ENCODE assay signal across 16 cellular contexts in genomic region chr1:21301794-21302440, GRCh38. TPM values are rescaled to one million over a fixed set of nuclear protein-coding genes. Genes with fewer than 3 reads are reported as not detected.
DNase-seq lines count a peak whose midpoint lies in the region; ATAC-seq and TF ChIP-seq lines count a peak whose summit lies in the region.
"Had no signal": no experiment of that assay in that cellular context is flagged by ENCODE, and none has a peak within 500 bp of the region (broad histone marks: within the 10 kb centered on the region; RNA-seq: fewer than 3 reads in every experiment).

No MANE protein-coding gene starts in this region.

- TF ChIP-seq CTCF in AG04450 (IDR thresholded peaks at IDR 0.05; ENCODE audit: low read depth, low read length): no peak
- no peak for TF ChIP-seq CTCF in WTC11 (IDR thresholded peaks at IDR 0.05)
- TF ChIP-seq CTCF in mesothelial cell of epicardium (IDR thresholded peaks at IDR 0.05; ENCODE audit: unreplicated experiment): no peak

- no peak overlapping the region for H3K4me3 Mint-ChIP-seq in WTC11
- no peak overlapping the region for H3K4me3 Mint-ChIP-seq in mesothelial cell of epicardium
- H3K4me3 Mint-ChIP-seq in activated naive CD8-positive, alpha-beta T cell treated with anti-CD3 and anti-CD28 coated beads for 36 hours: no peak overlapping the region

- CTCF ChIA-PET in AG04450 (lab: Charles Lee) (interaction anchor here (0.7 kb wide), 1 partner anchor 31 kb away, joined by 3 read pairs; no protein-coding TSS in a partner anchor), HEK293T (lab: Yijun Ruan, JAX) (interaction anchor here (0.6 kb wide), 1 partner anchor 727 kb away, joined by 3 read pairs; no protein-coding TSS in a partner anchor), WTC11 (lab: Charles Lee) (interaction anchor here (0.9 to 13.5 kb wide), 5 partner anchors 31 to 66 kb away, joined by 3 to 125 read pairs (median 4); no protein-coding TSS in a partner anchor)

- no peaks in the 10 kb centered on the region for H3K27me3 ChIP-seq in AG04450 (ENCODE audit: control insufficient read depth, insufficient read depth, low read length)
- H3K27me3 ChIP-seq: brain microvascular endothelial cell had no signal

- H3K4me3 ChIP-seq in AG04450 (ENCODE audit: low read depth, low read length): no peak overlapping the region

- H3K4me1 Mint-ChIP-seq in WTC11: peaks cover 36% of the 10 kb centered on the region
- peaks cover 25% of the 10 kb centered on the region for H3K4me1 Mint-ChIP-seq in mesothelial cell of epicardium
- H3K4me1 Mint-ChIP-seq in activated naive CD8-positive, alpha-beta T cell treated with anti-CD3 and anti-CD28 coated beads for 36 hours: peaks cover 62% of the 10 kb centered on the region

- H3K27ac ChIP-seq in AG04450 (ENCODE audit: low read depth, low read length): peak overlapping the region; percentile 93
- H3K27ac ChIP-seq: brain microvascular endothelial cell had no signal

- DNase-seq in AG04450 (ENCODE audit: low read depth, low spot score) (no peak), HEK293T (ENCODE audit: extremely low spot score) (no peak), WTC11 (ENCODE audit: low spot score) (no peak), mesothelial cell of epicardium (ENCODE audit: low spot score in 2 of 2, unreplicated experiment in 2 of 2) (no peak), AG20443 (ENCODE audit: low spot score) (no peak), DMS153 treated with DMSO at 0.1 percent for 48 hours (lab: John Stamatoyannopoulos, UW; ENCODE audit: unreplicated experiment) (no peak), kidney glomerular epithelial cell (lab: John Stamatoyannopoulos, UW) (no peak)
- no peak for DNase-seq in activated naive CD8-positive, alpha-beta T cell treated with anti-CD3 and anti-CD28 coated beads for 36 hours
- DNase-seq: activated CD4-positive, alpha-beta T cell treated with anti-CD3 and anti-CD28 coated beads for 48 hours; brain microvascular endothelial cell; left ventricle myocardium superior; NCI-H524 treated with DMSO at 0.1 percent for 48 hours; retina; stimulated activated CD8-positive, alpha-beta memory T cell treated with anti-CD3 and anti-CD28 coated beads, Interleukin-4, amount 100 ng/mL, for 48 hours had no signal

- no peaks in the 10 kb centered on the region for H3K27me3 Mint-ChIP-seq in WTC11 (ENCODE audit: low read depth)
- H3K27me3 Mint-ChIP-seq in mesothelial cell of epicardium (ENCODE audit: low read depth): no peaks in the 10 kb centered on the region
- no peaks in the 10 kb centered on the region for H3K27me3 Mint-ChIP-seq in activated naive CD8-positive, alpha-beta T cell treated with anti-CD3 and anti-CD28 coated beads for 36 hours

- H3K27ac Mint-ChIP-seq in WTC11 (peak overlapping the region; percentile 37), mesothelial cell of epicardium (peak overlapping the region; percentile 16)
- no peak overlapping the region for H3K27ac Mint-ChIP-seq in activated naive CD8-positive, alpha-beta T cell treated with anti-CD3 and anti-CD28 coated beads for 36 hours
- H3K27ac Mint-ChIP-seq: activated T-helper 2 cell treated with anti-CD3 and anti-CD28 coated beads, Interferon-gamma antibody, Interleukin-2, Interleukin-4, amounts not matched to agents 10 μg/mL and 5 μg/mL and 100 μg/mL, durations not matched to agents 14 hours and 24 hours and 36 hours had no signal

- ATAC-seq in WTC11: no peak
- ATAC-seq: Right ventricle myocardium inferior had no signal

- H3K9me3 ChIP-seq in AG04450 (ENCODE audit: control insufficient read depth, insufficient read depth, low read length): no peaks in the 10 kb centered on the region

- POLR2A ChIA-PET in AG04450 (lab: Yijun Ruan, JAX) (interaction anchor here (0.7 kb wide), 1 partner anchor 10 kb away, joined by 3 read pairs; no protein-coding TSS in a partner anchor), HEK293T (lab: Yijun Ruan, JAX) (no interaction called here), WTC11 (lab: Charles Lee) (interaction anchor here (1.0 kb wide), 1 partner anchor 43 kb away, joined by 3 read pairs; no protein-coding TSS in a partner anchor)

- H3K9me3 Mint-ChIP-seq in WTC11 (no peaks in the 10 kb centered on the region), mesothelial cell of epicardium (no peaks in the 10 kb centered on the region)
- no peaks in the 10 kb centered on the region for H3K9me3 Mint-ChIP-seq in activated naive CD8-positive, alpha-beta T cell treated with anti-CD3 and anti-CD28 coated beads for 36 hours
- H3K9me3 Mint-ChIP-seq: activated T-helper 2 cell treated with anti-CD3 and anti-CD28 coated beads, Interferon-gamma antibody, Interleukin-2, Interleukin-4, amounts not matched to agents 10 μg/mL and 5 μg/mL and 100 μg/mL, durations not matched to agents 14 hours and 24 hours and 36 hours had no signal

- H3K36me3 Mint-ChIP-seq in WTC11 (no peaks in the 10 kb centered on the region), mesothelial cell of epicardium (no peaks in the 10 kb centered on the region)
- H3K36me3 Mint-ChIP-seq in activated naive CD8-positive, alpha-beta T cell treated with anti-CD3 and anti-CD28 coated beads for 36 hours: peaks cover 16% of the 10 kb centered on the region

TF ChIP-seq in HEK293T, 16 proteins besides CTCF, POLR2A, EP300 and RAD21:
- no peak for TF ChIP-seq PKNOX1 (IDR thresholded peaks at IDR 0.05)
- TF ChIP-seq ZNF384 (IDR thresholded peaks at IDR 0.05): 0 out of 2 replicates have a peak, but pooled peaks have one; percentile 12

TF ChIP-seq in WTC11, 78 proteins besides CTCF, POLR2A, EP300 and RAD21:
- TF ChIP-seq GTF2I (CRISPR knock-in tag; conservative IDR thresholded peaks at IDR 0.05): no peak
- no peak for TF ChIP-seq ATF2 (CRISPR knock-in tag; IDR thresholded peaks at IDR 0.05; ENCODE audit: borderline replicate concordance, low read depth)
- no peak for TF ChIP-seq CREB1 (CRISPR knock-in tag; IDR thresholded peaks at IDR 0.05)
- TF ChIP-seq SP1 (CRISPR knock-in tag; conservative IDR thresholded peaks at IDR 0.05): no peak
- TF ChIP-seq ZNF532 (CRISPR knock-in tag; IDR thresholded peaks at IDR 0.05; ENCODE audit: borderline replicate concordance): no peak
- TF ChIP-seq, protein P1, sequence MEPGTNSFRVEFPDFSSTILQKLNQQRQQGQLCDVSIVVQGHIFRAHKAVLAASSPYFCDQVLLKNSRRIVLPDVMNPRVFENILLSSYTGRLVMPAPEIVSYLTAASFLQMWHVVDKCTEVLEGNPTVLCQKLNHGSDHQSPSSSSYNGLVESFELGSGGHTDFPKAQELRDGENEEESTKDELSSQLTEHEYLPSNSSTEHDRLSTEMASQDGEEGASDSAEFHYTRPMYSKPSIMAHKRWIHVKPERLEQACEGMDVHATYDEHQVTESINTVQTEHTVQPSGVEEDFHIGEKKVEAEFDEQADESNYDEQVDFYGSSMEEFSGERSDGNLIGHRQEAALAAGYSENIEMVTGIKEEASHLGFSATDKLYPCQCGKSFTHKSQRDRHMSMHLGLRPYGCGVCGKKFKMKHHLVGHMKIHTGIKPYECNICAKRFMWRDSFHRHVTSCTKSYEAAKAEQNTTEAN (CRISPR knock-in tag; IDR thresholded peaks at IDR 0.05): no peak

RNA-seq across cellular contexts. Expression of gene ECE1, which starts 11.7 kb away (rescaled TPM):
- 145 and 161 TPM in 2 replicates for polyA plus RNA-seq in AG04450 (2011; rRNA removed)
- 84.2 and 92.4 TPM in 2 replicates for polyA minus RNA-seq in AG04450 (2011; rRNA and poly(A)+ RNA removed)
- total RNA-seq in WTC11 (2021) (40.6 to 45.0 TPM (median 42.0 TPM) in 3 replicates), mesothelial cell of epicardium (39.3 to 41.8 TPM (median 41.1 TPM) in 3 replicates)
- 100 to 1,000 TPM in 1 of 2 experiments, 10 to 100 TPM in 1; 95.6 to 101 TPM for total RNA-seq in activated naive CD8-positive, alpha-beta T cell treated with anti-CD3 and anti-CD28 coated beads for 36 hours
